8 cellular contexts compared by ENCODE assay signal in the genomic region with DNA sequence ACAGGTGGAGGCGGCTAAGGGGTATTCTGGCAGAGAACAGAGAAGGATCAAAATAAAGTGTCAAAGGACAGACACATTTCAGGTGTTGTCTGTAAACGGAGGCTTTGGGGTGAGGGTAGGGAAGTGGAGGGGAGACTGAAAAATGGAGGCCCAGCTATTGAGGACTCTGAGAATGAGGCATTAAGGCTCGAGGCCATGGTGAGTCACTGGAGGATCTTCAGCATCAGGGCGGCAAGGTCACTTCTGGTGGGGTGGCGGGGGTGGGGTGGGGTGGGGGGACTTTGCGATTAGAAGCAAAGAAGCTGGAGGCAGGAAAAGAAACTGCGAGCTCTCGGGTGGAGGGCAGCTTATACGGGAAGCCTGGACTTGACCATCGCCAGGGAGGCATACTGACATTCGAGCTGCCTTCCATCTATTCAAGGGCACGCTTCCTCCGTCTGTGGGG. TPM values are rescaled to one million over a fixed set of nuclear protein-coding genes. Genes with fewer than 3 reads are reported as not detected.
DNase-seq lines count a peak whose midpoint lies in the region; ATAC-seq, FAIRE-seq and TF ChIP-seq lines count a peak whose summit lies in the region.

No MANE protein-coding gene starts in this region.

- peak; percentile 50 for FAIRE-seq in GM12891 (lab: Jason Lieb, UNC)

- no peaks in the 10 kb centered on the region for H3K27me3 Mint-ChIP-seq in memory B cell

- H3K9me3 Mint-ChIP-seq in memory B cell: no peaks in the 10 kb centered on the region

- H3K27me3 ChIP-seq in thymus (ENCODE audit: control insufficient read depth, insufficient read depth): no peaks in the 10 kb centered on the region

- H3K4me2 ChIP-seq in OCI-LY7 (ENCODE audit: low read length): peak overlapping the region; percentile 85

- no peaks in the 10 kb centered on the region for H3K36me3 ChIP-seq in OCI-LY7 (ENCODE audit: insufficient read depth, low read length)
- H3K36me3 ChIP-seq in thymus (ENCODE audit: control insufficient read depth, insufficient read depth): no peaks in the 10 kb centered on the region

- H3K4me3 ChIP-seq in OCI-LY7 (ENCODE audit: low read depth, low read length, poor library complexity, severe bottlenecking) (peak overlapping the region; percentile 70), thymus (ENCODE audit: low read length) (peak overlapping the region; percentile 96)

- H3K27ac Mint-ChIP-seq in memory B cell: peak overlapping the region; percentile 93

- H3K4me1 Mint-ChIP-seq in memory B cell: peaks cover 19% of the 10 kb centered on the region

- no peaks in the 10 kb centered on the region for H3K36me3 Mint-ChIP-seq in memory B cell

- no peaks in the 10 kb centered on the region for H3K9me3 ChIP-seq in OCI-LY7 (ENCODE audit: low read length)
- H3K9me3 ChIP-seq in thymus (ENCODE audit: control insufficient read depth): no peaks in the 10 kb centered on the region

- H3K4me3 Mint-ChIP-seq in memory B cell: peak overlapping the region; percentile 86

- H4K20me1 ChIP-seq in OCI-LY7 (ENCODE audit: insufficient read depth, low read length): peaks cover 9% of the 10 kb centered on the region; the same call in 1 of the 2 replicates

- no peaks in the 10 kb centered on the region for H3K9me2 ChIP-seq in OCI-LY7 (ENCODE audit: insufficient read depth, low read length)

- ATAC-seq in memory B cell (ENCODE audit: low read depth): no peak
- ATAC-seq in GM21381 (IDR thresholded peaks at IDR 0.05; ENCODE audit: unreplicated experiment): no peak

- no peak overlapping the region for H3K27ac ChIP-seq in OCI-LY7 (ENCODE audit: low read depth, low read length, poor library complexity, severe bottlenecking)
- H3K27ac ChIP-seq in thymus (ENCODE audit: low read depth): no peak overlapping the region

- no TSS peak for BruUV-seq in OCI-LY7 (replicated peaks; lab: Mats Ljungman, UMichigan)

- peak overlapping the region; percentile 80 for H2AFZ ChIP-seq in OCI-LY7 (ENCODE audit: low read length)

- POLR2A ChIA-PET in OCI-LY7 (lab: Charles Lee): interaction anchor here (0.6 to 1.5 kb wide), 10 partner anchors 10 to 88 kb away, joined by 3 to 12 read pairs (median 4); no protein-coding TSS in a partner anchor

- DNase-seq in GM12891 (ENCODE audit: insufficient read length, low spot score) (no peak), OCI-LY7 (ENCODE audit: low spot score) (no peak), cerebellum (ENCODE audit: low spot score) (peak; percentile 4), memory B cell (ENCODE audit: low spot score in 2 of 2) (no peak), SKM-1 (lab: John Stamatoyannopoulos, UW; ENCODE audit: unreplicated experiment) (no peak)
- DNase-seq in central memory CD4-positive, alpha-beta T cell: no peak

- H3K4me1 ChIP-seq in OCI-LY7 (ENCODE audit: insufficient read depth, low read length, poor library complexity, severe bottlenecking): peaks cover 7% of the 10 kb centered on the region
- H3K4me1 ChIP-seq in thymus (ENCODE audit: control insufficient read depth, insufficient read depth, low read length): peaks cover 5% of the 10 kb centered on the region

- peaks cover 5% of the 10 kb centered on the region; the same call in 1 of the 2 replicates for H3K79me2 ChIP-seq in OCI-LY7 (ENCODE audit: insufficient read depth, low read depth, low read length)

- TF ChIP-seq CTCF in OCI-LY7 (conservative IDR thresholded peaks at IDR 0.05; ENCODE audit: low read length): no peak

- no peak for TF ChIP-seq POLR2A in GM12891 (IDR thresholded peaks at IDR 0.05; ENCODE audit: low read depth, low read length)

- WGBS in thymus: 14% methylated on average over 13 of the region's 13 CpGs

- intact Hi-C loops in OCI-LY7 (cut with micrococcal nuclease; ENCODE audit: unreplicated experiment): loop anchor here (2.0 to 5.0 kb wide), 3 partner anchors 49 to 635 kb away; partner anchors contain the start of gene TNKS2

- CTCF ChIA-PET in OCI-LY7 (lab: Charles Lee; ENCODE audit: unreplicated experiment): interaction anchor here (0.7 kb wide), 1 partner anchor 89 kb away, joined by 4 read pairs; no protein-coding TSS in a partner anchor

TF ChIP-seq in GM12891, 5 proteins besides CTCF, POLR2A, EP300 and RAD21:
- no peak for TF ChIP-seq TAF1 (IDR thresholded peaks at IDR 0.05; ENCODE audit: low read depth, low read length)
- TF ChIP-seq SPI1 (IDR thresholded peaks at IDR 0.05; ENCODE audit: low read depth, low read length): no peak
- TF ChIP-seq POLR2AphosphoS5 (IDR thresholded peaks at IDR 0.05; ENCODE audit: low read depth, low read length): no peak
- no peak for TF ChIP-seq PAX5 (IDR thresholded peaks at IDR 0.05; ENCODE audit: insufficient read depth, low read length, severe bottlenecking)
- no peak for TF ChIP-seq POU2F2 (IDR thresholded peaks at IDR 0.05; ENCODE audit: low read depth, low read length)
TF ChIP-seq in GM12891: peak in this region for 0.

RNA-seq across cellular contexts. Expression of gene PCGF5, which starts 58.4 kb away (rescaled TPM):
- 36.7 TPM for polyA plus RNA-seq in GM12891 (2012; ENCODE audit: low read depth, missing spikeins)
- total RNA-seq in OCI-LY7 (2014; rRNA removed; shearing (Covaris generic)): 25.1 and 32.5 TPM in 2 replicates
- total RNA-seq in OCI-LY7 (2022) (40.9 and 53.1 TPM in 2 replicates), cerebellum (19.6 TPM)
- polyA plus RNA-seq in thymus: 29.9 TPM
